ENCODE assay signal across 8 cellular contexts in genomic region chr2:241734467-241735208, GRCh38. TPM values are rescaled to one million over a fixed set of nuclear protein-coding genes. Genes with fewer than 3 reads are reported as not detected.
DNase-seq lines count a peak whose midpoint lies in the region; ATAC-seq, FAIRE-seq and TF ChIP-seq lines count a peak whose summit lies in the region.

TSS of gene D2HGDH (plus strand) at chr2:241734630. CDS start at chr2:241735225, 595 bp downstream.

- peak; percentile 68 for ATAC-seq in HG02884 (IDR thresholded peaks at IDR 0.05; ENCODE audit: unreplicated experiment)

- peaks cover 0 to 13% of the 10 kb centered on the region in 2 donors for H3K4me1 ChIP-seq in right atrium auricular region

- H3K27ac ChIP-seq in angular gyrus (ENCODE audit: low read depth, low read length) (peak within 1 kb of the TSS; percentile 88), right atrium auricular region (peak within 1 kb of the TSS; percentile 86 to 91)

- DNase-seq in NCI-H1694 treated with DMSO at 0.1 percent for 48 hours (lab: John Stamatoyannopoulos, UW) = peak; percentile 69
- DNase-seq in right atrium auricular region (ENCODE audit: low spot score) = peak; percentile 91
- DNase-seq in putamen (ENCODE audit: low spot score) = peak; percentile 91
- DNase-seq in urothelium cell line (ENCODE audit: low spot score) = peak; percentile 96

- H3K36me3 ChIP-seq in right atrium auricular region = no peaks in the 10 kb centered on the region

- no peaks in the 10 kb centered on the region for H3K9me3 ChIP-seq in right atrium auricular region

- no peaks in the 10 kb centered on the region for H3K27me3 ChIP-seq in right atrium auricular region

- peak; percentile 65 for FAIRE-seq in urothelium cell line (lab: Jason Lieb, UNC)

- intact Hi-C loops in T-helper 2 cell treated with Interferon-gamma antibody and Interleukin-4, amounts not matched to agents 100 ng/mL and 5 ng/mL, for 36 hours (cut with micrococcal nuclease) = loop anchor here (1.0 to 10.0 kb wide), 6 partner anchors 32 to 902 kb away; partner anchors contain the start of genes ATG4B, HDLBP, ING5 and SEPTIN2

- H3K4me3 ChIP-seq in right atrium auricular region = peak within 1 kb of the TSS; percentile 71 to 97

- no peak for TF ChIP-seq CTCF in right atrium auricular region (IDR thresholded peaks at IDR 0.05)

- TF ChIP-seq POLR2A in GM15510 (IDR thresholded peaks at IDR 0.05; ENCODE audit: borderline replicate concordance, extremely low read depth, insufficient read length) = peak; percentile 96

RNA-seq across cellular contexts. Expression of gene D2HGDH, which starts in this region (rescaled TPM):
- total RNA-seq in T-helper 2 cell treated with Interferon-gamma antibody and Interleukin-4, amounts not matched to agents 100 ng/mL and 5 ng/mL, for 36 hours = 24.3 and 28.3 TPM in 2 replicates
- total RNA-seq in right atrium auricular region = 10 to 100 TPM in 1 of 2 donors, 1 to 10 TPM in 1; 7.5 to 11.7 TPM

Comparison
In these comparisons a context has a peak if more than half of its experiments do, and no peak if none do; other contexts are left out.
1. Peak in every context shown above with its lines: DNase-seq, ATAC-seq, H3K4me3 ChIP-seq and H3K27ac ChIP-seq.